In genomic region chr15:29889545-29890329, GRCh38 we compare ENCODE assay signal across 1 cellular context.
TF ChIP-seq lines count a peak whose summit lies in the region.

No MANE protein-coding gene starts in this region.

TF ChIP-seq in HepG2, 621 proteins besides CTCF, POLR2A, EP300 and RAD21 (continued from another document):
- TF ChIP-seq DZIP1 (CRISPR knock-in tag; IDR thresholded peaks at IDR 0.05) (no peak), CREM (IDR thresholded peaks at IDR 0.05) (no peak), CREM (CRISPR knock-in tag; IDR thresholded peaks at IDR 0.05) (no peak), TOPORS (CRISPR knock-in tag; IDR thresholded peaks at IDR 0.05) (no peak), ZUFSP (CRISPR knock-in tag; IDR thresholded peaks at IDR 0.05; ENCODE audit: borderline replicate concordance) (no peak), MYNN (CRISPR knock-in tag; IDR thresholded peaks at IDR 0.05; ENCODE audit: low read depth) (no peak), HDAC2 (CRISPR knock-in tag; IDR thresholded peaks at IDR 0.05) (no peak), TSC22D2 (CRISPR knock-in tag; IDR thresholded peaks at IDR 0.05; ENCODE audit: borderline replicate concordance) (no peak), IRF1 (CRISPR knock-in tag; IDR thresholded peaks at IDR 0.05; ENCODE audit: low read depth) (no peak), MTA3 (CRISPR knock-in tag; IDR thresholded peaks at IDR 0.05) (no peak)
